In the genomic region with DNA sequence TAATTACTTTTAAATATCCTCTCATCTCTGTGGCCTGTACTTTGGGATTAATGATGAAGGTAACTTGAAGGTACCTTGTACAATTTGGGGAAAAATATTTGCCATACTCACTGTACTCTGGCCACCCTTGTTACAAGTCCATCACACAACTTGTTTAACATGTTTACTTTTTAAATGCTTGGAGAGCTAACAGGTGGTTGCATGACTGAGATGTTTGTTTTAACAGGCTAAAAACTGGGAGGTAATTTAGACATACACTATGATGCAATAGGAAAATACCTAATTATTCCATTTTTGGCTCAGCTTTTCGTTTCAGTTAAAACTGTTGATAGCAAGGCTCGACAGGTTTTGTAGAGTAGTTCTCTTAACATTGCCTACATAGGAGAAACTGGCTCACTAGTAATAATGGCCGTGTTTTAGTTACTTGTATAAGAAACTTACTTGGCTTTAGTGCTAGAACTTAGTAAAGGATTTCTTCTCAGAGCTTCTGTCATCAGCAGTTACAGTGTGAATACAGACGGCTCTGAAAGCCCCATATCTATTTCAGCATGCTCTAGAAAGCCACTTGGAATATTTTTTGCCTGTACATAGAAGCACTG, we compare ENCODE assay signal across 1 cellular context.
A peak's percentile ranks its signal among the peaks of the same experiment; 100 is the strongest.
TF ChIP-seq lines count a peak whose summit lies in the region.

No MANE protein-coding gene starts in this region.

TF ChIP-seq in HepG2, 621 proteins besides CTCF, POLR2A, EP300 and RAD21 (continued from another document and continues in another):
- TF ChIP-seq ATF7 (IDR thresholded peaks at IDR 0.05) (peak; percentile 66), ATF7 (CRISPR knock-in tag; IDR thresholded peaks at IDR 0.05) (no peak), HOXD1 (CRISPR knock-in tag; IDR thresholded peaks at IDR 0.05) (0 out of 2 replicates have a peak, but pooled peaks have one; percentile 19), GABPA (IDR thresholded peaks at IDR 0.05; ENCODE audit: low read depth, low read length) (no peak), GABPA (CRISPR knock-in tag; IDR thresholded peaks at IDR 0.05; ENCODE audit: low read depth) (no peak), ZEB1 (IDR thresholded peaks at IDR 0.05; ENCODE audit: insufficient replicate concordance, low read depth) (no peak), ZNF460 (CRISPR knock-in tag; IDR thresholded peaks at IDR 0.05; ENCODE audit: borderline replicate concordance) (no peak), SP2 (CRISPR knock-in tag; IDR thresholded peaks at IDR 0.05) (no peak), ZFP90 (CRISPR knock-in tag; IDR thresholded peaks at IDR 0.05; ENCODE audit: borderline replicate concordance) (no peak), MTF2 (CRISPR knock-in tag; IDR thresholded peaks at IDR 0.05; ENCODE audit: borderline replicate concordance) (no peak), POGZ (CRISPR knock-in tag; IDR thresholded peaks at IDR 0.05) (peak; percentile 51; the same call in 1 of the 2 replicates), SOX6 (IDR thresholded peaks at IDR 0.05) (no peak), SOX6 (CRISPR knock-in tag; IDR thresholded peaks at IDR 0.05) (peak; percentile 84), ZNF20 (CRISPR knock-in tag; IDR thresholded peaks at IDR 0.05) (no peak), MED1 (CRISPR knock-in tag; IDR thresholded peaks at IDR 0.05) (peak; percentile 69), ZNF124 (CRISPR knock-in tag; IDR thresholded peaks at IDR 0.05) (peak; percentile 24; the same call in 1 of the 2 replicates), RARG (CRISPR knock-in tag; IDR thresholded peaks at IDR 0.05; ENCODE audit: low read depth) (no peak), RORA (CRISPR knock-in tag; IDR thresholded peaks at IDR 0.05) (no peak), PHF8 (CRISPR knock-in tag; IDR thresholded peaks at IDR 0.05) (no peak), SPEN (CRISPR knock-in tag; IDR thresholded peaks at IDR 0.05; ENCODE audit: low read depth) (no peak), ZNF883 (CRISPR knock-in tag; IDR thresholded peaks at IDR 0.05; ENCODE audit: not compliant biosample characterization) (no peak), CENPX (CRISPR knock-in tag; IDR thresholded peaks at IDR 0.05) (no peak), MED13 (CRISPR knock-in tag; IDR thresholded peaks at IDR 0.05) (no peak), ZNF569 (CRISPR knock-in tag; IDR thresholded peaks at IDR 0.05; ENCODE audit: borderline replicate concordance) (no peak), SUZ12 (IDR thresholded peaks at IDR 0.05; ENCODE audit: low read depth, low read length) (no peak), MAFF (IDR thresholded peaks at IDR 0.05; ENCODE audit: low read depth, low read length) (no peak), ZNF431 (CRISPR knock-in tag; IDR thresholded peaks at IDR 0.05; ENCODE audit: borderline replicate concordance, low read depth) (no peak), NBN (conservative IDR thresholded peaks at IDR 0.05) (no peak), ZNF550 (CRISPR knock-in tag; IDR thresholded peaks at IDR 0.05; ENCODE audit: borderline replicate concordance) (no peak), ZNF775 (CRISPR knock-in tag; IDR thresholded peaks at IDR 0.05; ENCODE audit: borderline replicate concordance) (no peak), ZNF629 (CRISPR knock-in tag; conservative IDR thresholded peaks at IDR 0.05) (no peak), ZNF598 (CRISPR knock-in tag; IDR thresholded peaks at IDR 0.05; ENCODE audit: borderline replicate concordance) (no peak), ZNF24 (IDR thresholded peaks at IDR 0.05) (no peak)
- TF ChIP-seq, protein P1, sequence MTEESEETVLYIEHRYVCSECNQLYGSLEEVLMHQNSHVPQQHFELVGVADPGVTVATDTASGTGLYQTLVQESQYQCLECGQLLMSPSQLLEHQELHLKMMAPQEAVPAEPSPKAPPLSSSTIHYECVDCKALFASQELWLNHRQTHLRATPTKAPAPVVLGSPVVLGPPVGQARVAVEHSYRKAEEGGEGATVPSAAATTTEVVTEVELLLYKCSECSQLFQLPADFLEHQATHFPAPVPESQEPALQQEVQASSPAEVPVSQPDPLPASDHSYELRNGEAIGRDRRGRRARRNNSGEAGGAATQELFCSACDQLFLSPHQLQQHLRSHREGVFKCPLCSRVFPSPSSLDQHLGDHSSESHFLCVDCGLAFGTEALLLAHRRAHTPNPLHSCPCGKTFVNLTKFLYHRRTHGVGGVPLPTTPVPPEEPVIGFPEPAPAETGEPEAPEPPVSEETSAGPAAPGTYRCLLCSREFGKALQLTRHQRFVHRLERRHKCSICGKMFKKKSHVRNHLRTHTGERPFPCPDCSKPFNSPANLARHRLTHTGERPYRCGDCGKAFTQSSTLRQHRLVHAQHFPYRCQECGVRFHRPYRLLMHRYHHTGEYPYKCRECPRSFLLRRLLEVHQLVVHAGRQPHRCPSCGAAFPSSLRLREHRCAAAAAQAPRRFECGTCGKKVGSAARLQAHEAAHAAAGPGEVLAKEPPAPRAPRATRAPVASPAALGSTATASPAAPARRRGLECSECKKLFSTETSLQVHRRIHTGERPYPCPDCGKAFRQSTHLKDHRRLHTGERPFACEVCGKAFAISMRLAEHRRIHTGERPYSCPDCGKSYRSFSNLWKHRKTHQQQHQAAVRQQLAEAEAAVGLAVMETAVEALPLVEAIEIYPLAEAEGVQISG (CRISPR knock-in tag; IDR thresholded peaks at IDR 0.05): no peak
- TF ChIP-seq, protein P2, sequence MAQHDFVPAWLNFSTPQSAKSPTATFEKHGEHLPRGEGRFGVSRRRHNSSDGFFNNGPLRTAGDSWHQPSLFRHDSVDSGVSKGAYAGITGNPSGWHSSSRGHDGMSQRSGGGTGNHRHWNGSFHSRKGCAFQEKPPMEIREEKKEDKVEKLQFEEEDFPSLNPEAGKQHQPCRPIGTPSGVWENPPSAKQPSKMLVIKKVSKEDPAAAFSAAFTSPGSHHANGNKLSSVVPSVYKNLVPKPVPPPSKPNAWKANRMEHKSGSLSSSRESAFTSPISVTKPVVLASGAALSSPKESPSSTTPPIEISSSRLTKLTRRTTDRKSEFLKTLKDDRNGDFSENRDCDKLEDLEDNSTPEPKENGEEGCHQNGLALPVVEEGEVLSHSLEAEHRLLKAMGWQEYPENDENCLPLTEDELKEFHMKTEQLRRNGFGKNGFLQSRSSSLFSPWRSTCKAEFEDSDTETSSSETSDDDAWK (CRISPR knock-in tag; IDR thresholded peaks at IDR 0.05): no peak
- TF ChIP-seq, protein P3, sequence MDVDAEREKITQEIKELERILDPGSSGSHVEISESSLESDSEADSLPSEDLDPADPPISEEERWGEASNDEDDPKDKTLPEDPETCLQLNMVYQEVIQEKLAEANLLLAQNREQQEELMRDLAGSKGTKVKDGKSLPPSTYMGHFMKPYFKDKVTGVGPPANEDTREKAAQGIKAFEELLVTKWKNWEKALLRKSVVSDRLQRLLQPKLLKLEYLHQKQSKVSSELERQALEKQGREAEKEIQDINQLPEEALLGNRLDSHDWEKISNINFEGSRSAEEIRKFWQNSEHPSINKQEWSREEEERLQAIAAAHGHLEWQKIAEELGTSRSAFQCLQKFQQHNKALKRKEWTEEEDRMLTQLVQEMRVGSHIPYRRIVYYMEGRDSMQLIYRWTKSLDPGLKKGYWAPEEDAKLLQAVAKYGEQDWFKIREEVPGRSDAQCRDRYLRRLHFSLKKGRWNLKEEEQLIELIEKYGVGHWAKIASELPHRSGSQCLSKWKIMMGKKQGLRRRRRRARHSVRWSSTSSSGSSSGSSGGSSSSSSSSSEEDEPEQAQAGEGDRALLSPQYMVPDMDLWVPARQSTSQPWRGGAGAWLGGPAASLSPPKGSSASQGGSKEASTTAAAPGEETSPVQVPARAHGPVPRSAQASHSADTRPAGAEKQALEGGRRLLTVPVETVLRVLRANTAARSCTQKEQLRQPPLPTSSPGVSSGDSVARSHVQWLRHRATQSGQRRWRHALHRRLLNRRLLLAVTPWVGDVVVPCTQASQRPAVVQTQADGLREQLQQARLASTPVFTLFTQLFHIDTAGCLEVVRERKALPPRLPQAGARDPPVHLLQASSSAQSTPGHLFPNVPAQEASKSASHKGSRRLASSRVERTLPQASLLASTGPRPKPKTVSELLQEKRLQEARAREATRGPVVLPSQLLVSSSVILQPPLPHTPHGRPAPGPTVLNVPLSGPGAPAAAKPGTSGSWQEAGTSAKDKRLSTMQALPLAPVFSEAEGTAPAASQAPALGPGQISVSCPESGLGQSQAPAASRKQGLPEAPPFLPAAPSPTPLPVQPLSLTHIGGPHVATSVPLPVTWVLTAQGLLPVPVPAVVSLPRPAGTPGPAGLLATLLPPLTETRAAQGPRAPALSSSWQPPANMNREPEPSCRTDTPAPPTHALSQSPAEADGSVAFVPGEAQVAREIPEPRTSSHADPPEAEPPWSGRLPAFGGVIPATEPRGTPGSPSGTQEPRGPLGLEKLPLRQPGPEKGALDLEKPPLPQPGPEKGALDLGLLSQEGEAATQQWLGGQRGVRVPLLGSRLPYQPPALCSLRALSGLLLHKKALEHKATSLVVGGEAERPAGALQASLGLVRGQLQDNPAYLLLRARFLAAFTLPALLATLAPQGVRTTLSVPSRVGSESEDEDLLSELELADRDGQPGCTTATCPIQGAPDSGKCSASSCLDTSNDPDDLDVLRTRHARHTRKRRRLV (CRISPR knock-in tag; IDR thresholded peaks at IDR 0.05): no peak
- TF ChIP-seq, protein P4, sequence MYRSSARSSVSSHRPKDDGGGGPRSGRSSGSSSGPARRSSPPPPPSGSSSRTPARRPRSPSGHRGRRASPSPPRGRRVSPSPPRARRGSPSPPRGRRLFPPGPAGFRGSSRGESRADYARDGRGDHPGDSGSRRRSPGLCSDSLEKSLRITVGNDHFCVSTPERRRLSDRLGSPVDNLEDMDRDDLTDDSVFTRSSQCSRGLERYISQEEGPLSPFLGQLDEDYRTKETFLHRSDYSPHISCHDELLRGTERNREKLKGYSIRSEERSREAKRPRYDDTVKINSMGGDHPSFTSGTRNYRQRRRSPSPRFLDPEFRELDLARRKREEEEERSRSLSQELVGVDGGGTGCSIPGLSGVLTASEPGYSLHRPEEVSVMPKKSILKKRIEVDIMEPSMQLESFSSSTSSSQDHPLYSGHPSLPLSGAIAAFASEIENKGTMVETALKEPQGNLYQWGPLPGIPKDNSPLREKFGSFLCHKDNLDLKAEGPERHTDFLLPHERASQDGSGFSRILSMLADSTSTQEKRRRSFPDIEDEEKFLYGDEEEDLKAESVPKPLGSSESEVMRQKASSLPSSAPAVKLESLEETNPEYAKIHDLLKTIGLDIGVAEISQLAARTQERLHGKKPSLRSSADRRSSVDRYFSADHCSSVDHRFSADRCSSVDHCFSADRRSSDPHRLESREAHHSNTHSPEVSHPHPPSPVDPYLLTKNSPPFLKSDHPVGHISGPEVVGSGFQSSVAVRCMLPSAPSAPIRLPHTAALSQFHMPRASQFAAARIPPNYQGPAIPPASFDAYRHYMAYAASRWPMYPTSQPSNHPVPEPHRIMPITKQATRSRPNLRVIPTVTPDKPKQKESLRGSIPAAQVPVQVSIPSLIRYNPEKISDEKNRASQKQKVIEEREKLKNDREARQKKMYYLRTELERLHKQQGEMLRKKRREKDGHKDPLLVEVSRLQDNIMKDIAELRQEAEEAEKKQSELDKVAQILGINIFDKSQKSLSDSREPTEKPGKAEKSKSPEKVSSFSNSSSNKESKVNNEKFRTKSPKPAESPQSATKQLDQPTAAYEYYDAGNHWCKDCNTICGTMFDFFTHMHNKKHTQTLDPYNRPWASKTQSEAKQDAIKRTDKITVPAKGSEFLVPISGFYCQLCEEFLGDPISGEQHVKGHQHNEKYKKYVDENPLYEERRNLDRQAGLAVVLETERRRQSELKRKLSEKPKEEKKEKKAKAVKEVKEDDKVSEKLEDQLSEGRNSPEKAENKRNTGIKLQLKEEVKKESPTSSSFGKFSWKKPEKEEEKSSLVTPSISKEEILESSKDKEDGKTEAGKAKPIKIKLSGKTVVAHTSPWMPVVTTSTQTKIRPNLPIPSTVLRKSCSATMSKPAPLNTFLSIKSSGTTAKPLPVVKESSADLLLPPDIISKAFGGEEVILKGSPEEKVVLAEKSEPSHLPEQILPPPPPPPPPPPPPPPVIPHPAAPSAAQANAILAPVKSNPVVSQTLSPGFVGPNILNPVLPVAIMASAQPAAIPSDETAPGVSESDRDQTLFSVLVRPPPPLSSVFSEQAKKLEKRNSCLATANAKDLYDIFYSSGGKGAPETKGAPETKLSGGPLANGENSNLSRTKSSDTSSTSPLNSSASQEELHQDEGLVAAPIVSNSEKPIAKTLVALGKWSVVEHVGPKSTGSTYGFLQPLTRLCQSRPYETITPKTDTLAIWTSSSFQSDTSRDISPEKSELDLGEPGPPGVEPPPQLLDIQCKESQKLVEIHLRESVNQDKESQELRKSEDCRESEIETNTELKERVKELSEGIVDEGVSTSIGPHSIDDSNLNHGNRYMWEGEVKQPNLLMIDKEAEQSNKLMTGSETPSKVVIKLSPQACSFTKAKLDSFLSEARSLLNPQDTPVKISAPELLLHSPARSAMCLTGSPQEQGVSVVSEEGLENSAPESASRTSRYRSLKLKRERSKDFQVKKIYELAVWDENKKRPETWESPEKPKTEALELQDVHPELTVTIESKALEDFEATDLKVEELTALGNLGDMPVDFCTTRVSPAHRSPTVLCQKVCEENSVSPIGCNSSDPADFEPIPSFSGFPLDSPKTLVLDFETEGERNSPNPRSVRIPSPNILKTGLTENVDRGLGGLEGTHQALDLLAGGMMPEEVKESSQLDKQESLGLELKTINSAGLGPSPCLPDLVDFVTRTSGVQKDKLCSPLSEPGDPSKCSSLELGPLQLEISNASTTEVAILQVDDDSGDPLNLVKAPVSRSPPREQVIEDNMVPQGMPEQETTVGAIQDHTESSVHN (CRISPR knock-in tag; IDR thresholded peaks at IDR 0.05): no peak
- TF ChIP-seq, protein P5, sequence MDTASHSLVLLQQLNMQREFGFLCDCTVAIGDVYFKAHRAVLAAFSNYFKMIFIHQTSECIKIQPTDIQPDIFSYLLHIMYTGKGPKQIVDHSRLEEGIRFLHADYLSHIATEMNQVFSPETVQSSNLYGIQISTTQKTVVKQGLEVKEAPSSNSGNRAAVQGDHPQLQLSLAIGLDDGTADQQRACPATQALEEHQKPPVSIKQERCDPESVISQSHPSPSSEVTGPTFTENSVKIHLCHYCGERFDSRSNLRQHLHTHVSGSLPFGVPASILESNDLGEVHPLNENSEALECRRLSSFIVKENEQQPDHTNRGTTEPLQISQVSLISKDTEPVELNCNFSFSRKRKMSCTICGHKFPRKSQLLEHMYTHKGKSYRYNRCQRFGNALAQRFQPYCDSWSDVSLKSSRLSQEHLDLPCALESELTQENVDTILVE (CRISPR knock-in tag; IDR thresholded peaks at IDR 0.05): peak; percentile 85
- TF ChIP-seq, protein P6, sequence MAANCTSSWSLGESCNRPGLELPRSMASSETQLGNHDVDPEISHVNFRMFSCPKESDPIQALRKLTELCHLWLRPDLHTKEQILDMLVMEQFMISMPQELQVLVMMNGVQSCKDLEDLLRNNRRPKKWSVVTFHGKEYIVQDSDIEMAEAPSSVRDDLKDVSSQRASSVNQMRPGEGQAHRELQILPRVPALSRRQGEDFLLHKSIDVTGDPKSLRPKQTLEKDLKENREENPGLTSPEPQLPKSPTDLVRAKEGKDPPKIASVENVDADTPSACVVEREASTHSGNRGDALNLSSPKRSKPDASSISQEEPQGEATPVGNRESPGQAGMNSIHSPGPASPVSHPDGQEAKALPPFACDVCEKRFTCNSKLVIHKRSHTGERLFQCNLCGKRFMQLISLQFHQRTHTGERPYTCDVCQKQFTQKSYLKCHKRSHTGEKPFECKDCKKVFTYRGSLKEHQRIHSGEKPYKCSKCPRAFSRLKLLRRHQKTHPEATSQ (CRISPR knock-in tag; IDR thresholded peaks at IDR 0.05; ENCODE audit: borderline replicate concordance): no peak
- TF ChIP-seq, protein P7, sequence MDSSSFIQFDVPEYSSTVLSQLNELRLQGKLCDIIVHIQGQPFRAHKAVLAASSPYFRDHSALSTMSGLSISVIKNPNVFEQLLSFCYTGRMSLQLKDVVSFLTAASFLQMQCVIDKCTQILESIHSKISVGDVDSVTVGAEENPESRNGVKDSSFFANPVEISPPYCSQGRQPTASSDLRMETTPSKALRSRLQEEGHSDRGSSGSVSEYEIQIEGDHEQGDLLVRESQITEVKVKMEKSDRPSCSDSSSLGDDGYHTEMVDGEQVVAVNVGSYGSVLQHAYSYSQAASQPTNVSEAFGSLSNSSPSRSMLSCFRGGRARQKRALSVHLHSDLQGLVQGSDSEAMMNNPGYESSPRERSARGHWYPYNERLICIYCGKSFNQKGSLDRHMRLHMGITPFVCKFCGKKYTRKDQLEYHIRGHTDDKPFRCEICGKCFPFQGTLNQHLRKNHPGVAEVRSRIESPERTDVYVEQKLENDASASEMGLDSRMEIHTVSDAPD (CRISPR knock-in tag; IDR thresholded peaks at IDR 0.05): no peak
